Comparison of ENCODE assay signal across 8 cellular contexts in genomic region chr1:201019321-201019977, GRCh38. TPM values are rescaled to one million over a fixed set of nuclear protein-coding genes. Genes with fewer than 3 reads are reported as not detected.
DNase-seq lines count a peak whose midpoint lies in the region; ATAC-seq, FAIRE-seq and TF ChIP-seq lines count a peak whose summit lies in the region.

No MANE protein-coding gene starts in this region.

- H3K36me3 ChIP-seq in keratinocyte (ENCODE audit: control insufficient read depth in 2 of 2, extremely low read depth in 1 of 2, insufficient read depth in 2 of 2, low read length in 2 of 2) (no peaks in the 10 kb centered on the region), H7 (replicated peaks; ENCODE audit: control insufficient read depth, insufficient read depth, low read length) (no peaks in the 10 kb centered on the region)

- peaks cover 12% of the 10 kb centered on the region for H3K27me3 ChIP-seq in keratinocyte (ENCODE audit: control insufficient read depth, extremely low read depth, insufficient read depth, low read length)
- peaks cover 10% of the 10 kb centered on the region; the same call in 1 of the 2 replicates for H3K27me3 ChIP-seq in H7 (ENCODE audit: control insufficient read depth, insufficient read depth, low read length)

- DNase-seq in AG08396 (ENCODE audit: low spot score) (peak; percentile 45), keratinocyte (ENCODE audit: low read depth, low spot score) (peak; percentile 7), H7 (no peak)
- DNase-seq in activated gamma-delta T cell treated with anti-CD3 and anti-CD28 coated beads, Interleukin-2, amount 50 U/mL, for 16 hours (ENCODE audit: low read depth): peak; percentile 84
- DNase-seq in stimulated activated CD8-positive, alpha-beta memory T cell treated with anti-CD3 and anti-CD28 coated beads, Interleukin-15, amount 100 ng/mL, for 24 hours (ENCODE audit: low read depth): peak; percentile 41

- H3K4me3 ChIP-seq in keratinocyte (ENCODE audit: control insufficient read depth in 2 of 3, extremely low read depth in 1 of 3, insufficient read depth in 2 of 3, low read depth in 1 of 3, low read length in 3 of 3) (no peak overlapping the region), H7 (ENCODE audit: insufficient read depth, low read depth, low read length) (no peak overlapping the region)

- ATAC-seq in GM19328 (IDR thresholded peaks at IDR 0.05; ENCODE audit: unreplicated experiment) (peak; percentile 54), HG03439 (IDR thresholded peaks at IDR 0.05; ENCODE audit: unreplicated experiment) (peak; percentile 55)

- H3K9me3 ChIP-seq in keratinocyte (ENCODE audit: control insufficient read depth, low read depth, low read length): no peaks in the 10 kb centered on the region

- peaks cover 29% of the 10 kb centered on the region for H3K4me1 ChIP-seq in keratinocyte (ENCODE audit: control insufficient read depth, extremely low read depth, insufficient read depth, low read length)

- H3K79me2 ChIP-seq in keratinocyte (ENCODE audit: control insufficient read depth, insufficient read depth, low read length): no peaks in the 10 kb centered on the region

- peak overlapping the region; percentile 36 for H3K27ac ChIP-seq in keratinocyte (ENCODE audit: control insufficient read depth, insufficient read depth, low read length)

- H3K4me2 ChIP-seq in keratinocyte (ENCODE audit: control insufficient read depth, extremely low read depth, insufficient read depth, low read depth, low read length): peak overlapping the region; percentile 27

- H3K9ac ChIP-seq in keratinocyte (ENCODE audit: control insufficient read depth, extremely low read depth, insufficient read depth, low read length): no peak overlapping the region

- TF ChIP-seq CTCF in keratinocyte (optimal IDR thresholded peaks at IDR 0.05 in 1 of 3, IDR thresholded peaks at IDR 0.05 in 1 of 3, conservative IDR thresholded peaks at IDR 0.05 in 1 of 3; ENCODE audit: extremely low read depth in 1 of 3, insufficient read depth in 2 of 3, low read length in 3 of 3): no peak

- H2AFZ ChIP-seq in keratinocyte (ENCODE audit: control insufficient read depth, low read length): no peak overlapping the region

- H3K9me1 ChIP-seq in keratinocyte (ENCODE audit: control insufficient read depth, extremely low read depth, insufficient read depth, low read length): no peaks in the 10 kb centered on the region

- no peak for FAIRE-seq in keratinocyte (lab: Jason Lieb, UNC)

- H4K20me1 ChIP-seq in keratinocyte (ENCODE audit: control insufficient read depth, extremely low read depth, insufficient read depth, low read length): no peaks in the 10 kb centered on the region

- dilution Hi-C loops in keratinocyte (cut with MboI; ENCODE audit: extremely low pct_ligation_motif_present, low sequenced_read_pairs): no loop called here

- peak; percentile 69 for TF ChIP-seq POLR2A in Raji (IDR thresholded peaks at IDR 0.05; ENCODE audit: insufficient read depth, low read depth, low read length)

RNA-seq across cellular contexts. Expression of gene KIF21B, which starts 4.1 kb away (rescaled TPM):
- 0.17 to 0.20 TPM (median 0.17 TPM) in 3 replicates for polyA plus RNA-seq in keratinocyte
- 0.31 TPM for polyA plus RNA-seq in keratinocyte (2011; ENCODE audit: low read depth)
- 0.15 and 0.34 TPM in 2 replicates for polyA plus RNA-seq in keratinocyte (2011; cell fraction: cytosol; rRNA removed)
- 0.87 and 1.1 TPM in 2 replicates for polyA plus RNA-seq in keratinocyte (2011; cell fraction: nucleus; rRNA removed)
- polyA plus RNA-seq in keratinocyte (2012; ENCODE audit: low replicate concordance): 0.24 and 0.38 TPM in 2 replicates
- polyA minus RNA-seq in keratinocyte: 0.20 to 1.4 TPM (median 0.38 TPM) in 3 replicates
- polyA minus RNA-seq in keratinocyte (2011; cell fraction: cytosol; rRNA and poly(A)+ RNA removed): 0.77 TPM
- polyA minus RNA-seq in keratinocyte (2011; cell fraction: nucleus; rRNA and poly(A)+ RNA removed): 0.53 and 0.62 TPM in 2 replicates
- total RNA-seq in H7 (2014; rRNA removed; shearing (Covaris generic)): 12.7 and 14.1 TPM in 2 replicates
